ENCODE assay signal across 31 cellular contexts in the genomic region with DNA sequence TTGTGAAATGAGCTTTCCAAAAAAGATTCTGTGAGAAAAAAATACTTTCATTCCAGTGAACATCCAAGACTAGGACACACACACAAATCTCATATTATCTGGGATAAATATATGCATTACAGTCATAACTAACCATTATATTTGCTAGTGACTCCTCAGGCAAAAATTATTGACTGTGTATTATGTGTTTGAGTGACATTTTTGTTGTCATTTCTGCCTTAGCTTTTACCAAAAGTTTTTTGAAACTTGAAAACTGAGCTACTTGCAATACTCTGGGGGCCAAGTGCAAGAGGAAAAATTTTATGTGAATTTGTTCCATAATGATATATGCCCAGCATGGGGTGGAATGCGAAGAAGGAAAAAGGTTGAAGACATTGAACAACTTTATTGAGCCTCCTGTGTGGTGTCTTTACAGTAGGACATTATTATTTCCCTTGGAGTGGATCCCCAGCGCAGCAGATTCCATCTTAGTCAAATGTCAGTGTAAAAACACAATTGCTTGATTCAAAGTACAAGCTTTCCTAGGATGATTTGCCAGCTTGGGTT.
"Had no signal": no experiment of that assay in that cellular context is flagged by ENCODE, and none has a peak within 500 bp of the region (broad histone marks: within the 10 kb centered on the region; RNA-seq: fewer than 3 reads in every experiment).

No MANE protein-coding gene starts in this region.

- H2AFZ ChIP-seq: neural progenitor cell had no signal

- H3K4me1 ChIP-seq: breast epithelium, colonic mucosa, esophagus squamous epithelium, gastrocnemius medialis, neural progenitor cell, right lobe of liver, thyroid gland, upper lobe of left lung had no signal

- H3K4me2 ChIP-seq: neural progenitor cell had no signal

- H3K36me3 ChIP-seq: breast epithelium, colonic mucosa, esophagus squamous epithelium, gastrocnemius medialis, neural progenitor cell, right lobe of liver, thyroid gland, upper lobe of left lung had no signal

- H3K9ac ChIP-seq: neural progenitor cell had no signal

- H3K27ac Mint-ChIP-seq: activated naive CD4-positive, alpha-beta T cell treated with anti-CD3 and anti-CD28 coated beads for 36 hours; activated naive CD8-positive, alpha-beta T cell treated with anti-CD3 and anti-CD28 coated beads for 36 hours; activated T-helper 1 cell treated with anti-CD3 and anti-CD28 coated beads, Interleukin-12 subunit alpha, Interleukin-12 subunit beta, Interleukin-2, Interleukin-4 antibody, amounts not matched to agents 30 ng/mL and 10 ng/mL and 1 ng/mL, durations not matched to agents 14 hours and 24 hours and 36 hours; naive thymus-derived CD4-positive, alpha-beta T cell; neural progenitor cell; progenitor cell of endocrine pancreas; stimulated activated memory B cell treated with anti-CD40 and anti-IgM and Interleukin-4, amounts not matched to agents 10 μg/mL and 1 μg/mL and 100 μg/mL, for 72 hours; stimulated activated naive CD8-positive, alpha-beta T cell treated with anti-CD3 and anti-CD28 coated beads, Interleukin-15, amount 100 ng/mL, for 72 hours had no signal

- H3K27me3 Mint-ChIP-seq: activated naive CD8-positive, alpha-beta T cell treated with anti-CD3 and anti-CD28 coated beads for 36 hours; naive thymus-derived CD4-positive, alpha-beta T cell; progenitor cell of endocrine pancreas; stimulated activated memory B cell treated with anti-CD40 and anti-IgM and Interleukin-4, amounts not matched to agents 10 μg/mL and 1 μg/mL and 100 μg/mL, for 72 hours; stimulated activated naive CD8-positive, alpha-beta T cell treated with anti-CD3 and anti-CD28 coated beads, Interleukin-15, amount 100 ng/mL, for 72 hours had no signal

- DNase-seq: activated CD4-positive, alpha-beta T cell treated with anti-CD3 and anti-CD28 coated beads for 4 hours; activated CD4-positive, alpha-beta T cell treated with anti-CD3 and anti-CD28 coated beads, Interleukin-2, amount 50 U/mL, for 48 hours; activated CD8-positive, alpha-beta memory T cell treated with anti-CD3 and anti-CD28 coated beads for 24 hours; activated effector memory CD4-positive, alpha-beta T cell treated with anti-CD3 and anti-CD28 coated beads, Interleukin-2, amount 50 U/mL, for 16 hours; activated naive CD4-positive, alpha-beta T cell treated with anti-CD3 and anti-CD28 coated beads for 36 hours; activated naive CD8-positive, alpha-beta T cell treated with anti-CD3 and anti-CD28 coated beads for 36 hours; activated T-cell treated with anti-CD3 and anti-CD28 coated beads, Interleukin-2, amount 50 U/mL, for 1 hour; central memory CD4-positive, alpha-beta T cell; colonic mucosa; effector CD8-positive, alpha-beta T cell; esophagus squamous epithelium; gastrocnemius medialis; glutamatergic neuron; islet precursor cell; left ventricle myocardium superior; mammary epithelial cell; naive thymus-derived CD4-positive, alpha-beta T cell; right lobe of liver; stimulated activated CD4-positive, alpha-beta T cell treated with anti-CD3 and anti-CD28 coated beads, Interleukin-4, amount 100 ng/mL, for 24 hours; stimulated activated naive CD8-positive, alpha-beta T cell treated with anti-CD3 and anti-CD28 coated beads, Interleukin-15, amount 100 ng/mL, for 72 hours; T-helper 1 cell; thyroid gland; upper lobe of left lung had no signal

- H3K9me3 Mint-ChIP-seq: activated naive CD8-positive, alpha-beta T cell treated with anti-CD3 and anti-CD28 coated beads for 36 hours; activated T-helper 1 cell treated with anti-CD3 and anti-CD28 coated beads, Interleukin-12 subunit alpha, Interleukin-12 subunit beta, Interleukin-2, Interleukin-4 antibody, amounts not matched to agents 30 ng/mL and 10 ng/mL and 1 ng/mL, durations not matched to agents 14 hours and 24 hours and 36 hours; neural progenitor cell; stimulated activated memory B cell treated with anti-CD40 and anti-IgM and Interleukin-4, amounts not matched to agents 10 μg/mL and 1 μg/mL and 100 μg/mL, for 72 hours had no signal

- H3K9me3 ChIP-seq: breast epithelium, colonic mucosa, esophagus squamous epithelium, gastrocnemius medialis, right lobe of liver, thyroid gland, upper lobe of left lung had no signal

- ATAC-seq: gastrocnemius medialis; left ventricle myocardium superior; naive thymus-derived CD4-positive, alpha-beta T cell; right lobe of liver; stimulated activated memory B cell treated with anti-CD40 and anti-IgM and Interleukin-4, amounts not matched to agents 10 μg/mL and 1 μg/mL and 100 μg/mL, for 72 hours; stimulated activated naive CD8-positive, alpha-beta T cell treated with anti-CD3 and anti-CD28 coated beads, Interleukin-15, amount 100 ng/mL, for 72 hours had no signal

- H3K27me3 ChIP-seq: breast epithelium, colonic mucosa, esophagus squamous epithelium, gastrocnemius medialis, neural progenitor cell, right lobe of liver, thyroid gland, upper lobe of left lung had no signal

- H3K4me3 ChIP-seq: breast epithelium, colonic mucosa, esophagus squamous epithelium, gastrocnemius medialis, neural progenitor cell, right lobe of liver, skin epidermis, thyroid gland, upper lobe of left lung had no signal

- H3K4me3 Mint-ChIP-seq: activated naive CD4-positive, alpha-beta T cell treated with anti-CD3 and anti-CD28 coated beads for 36 hours; activated naive CD8-positive, alpha-beta T cell treated with anti-CD3 and anti-CD28 coated beads for 36 hours; activated T-helper 1 cell treated with anti-CD3 and anti-CD28 coated beads, Interleukin-12 subunit alpha, Interleukin-12 subunit beta, Interleukin-2, Interleukin-4 antibody, amounts not matched to agents 30 ng/mL and 10 ng/mL and 1 ng/mL, durations not matched to agents 14 hours and 24 hours and 36 hours; naive thymus-derived CD4-positive, alpha-beta T cell; neural progenitor cell; stimulated activated memory B cell treated with anti-CD40 and anti-IgM and Interleukin-4, amounts not matched to agents 10 μg/mL and 1 μg/mL and 100 μg/mL, for 72 hours; stimulated activated naive CD8-positive, alpha-beta T cell treated with anti-CD3 and anti-CD28 coated beads, Interleukin-15, amount 100 ng/mL, for 72 hours had no signal

- H3K36me3 Mint-ChIP-seq: activated naive CD8-positive, alpha-beta T cell treated with anti-CD3 and anti-CD28 coated beads for 36 hours; naive thymus-derived CD4-positive, alpha-beta T cell; neural progenitor cell; stimulated activated memory B cell treated with anti-CD40 and anti-IgM and Interleukin-4, amounts not matched to agents 10 μg/mL and 1 μg/mL and 100 μg/mL, for 72 hours had no signal

- H3K4me1 Mint-ChIP-seq: activated naive CD8-positive, alpha-beta T cell treated with anti-CD3 and anti-CD28 coated beads for 36 hours; naive thymus-derived CD4-positive, alpha-beta T cell; neural progenitor cell; stimulated activated memory B cell treated with anti-CD40 and anti-IgM and Interleukin-4, amounts not matched to agents 10 μg/mL and 1 μg/mL and 100 μg/mL, for 72 hours; stimulated activated naive CD8-positive, alpha-beta T cell treated with anti-CD3 and anti-CD28 coated beads, Interleukin-15, amount 100 ng/mL, for 72 hours had no signal

- H3K27ac ChIP-seq: breast epithelium, colonic mucosa, epithelial cell of prostate, esophagus squamous epithelium, gastrocnemius medialis, neural progenitor cell, right lobe of liver, skin epidermis, thyroid gland, upper lobe of left lung, VCaP had no signal
